8 cellular contexts compared by ENCODE assay signal in the genomic region with DNA sequence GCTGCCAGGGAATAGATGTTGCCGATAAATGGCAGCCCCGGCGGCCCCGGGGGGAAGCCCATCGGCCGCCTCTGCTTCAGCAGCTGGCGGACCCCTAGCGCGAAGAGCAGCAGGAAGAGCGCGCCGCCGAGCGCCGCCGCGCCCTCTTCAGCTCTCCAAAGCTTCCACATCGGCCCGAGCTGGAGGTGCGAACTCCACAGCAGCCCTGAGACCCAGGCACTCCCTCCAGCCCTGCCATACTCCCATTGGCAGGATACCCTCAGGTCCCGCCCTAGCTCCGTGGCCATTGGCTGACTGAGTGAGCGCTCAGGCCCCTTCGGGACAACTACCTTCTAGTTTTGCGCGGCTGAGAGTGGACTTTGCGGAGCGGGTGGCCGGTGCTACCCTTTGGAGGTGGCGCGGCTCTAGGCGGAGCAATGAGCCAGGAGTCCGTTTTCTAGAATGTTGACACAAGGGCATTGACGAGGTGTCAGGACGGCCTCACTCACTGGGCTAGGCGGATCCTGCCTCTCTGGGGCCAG. TPM values are rescaled to one million over a fixed set of nuclear protein-coding genes. Genes with fewer than 3 reads are reported as not detected.
DNase-seq lines count a peak whose midpoint lies in the region; ATAC-seq and TF ChIP-seq lines count a peak whose summit lies in the region.

A gene with protein sequence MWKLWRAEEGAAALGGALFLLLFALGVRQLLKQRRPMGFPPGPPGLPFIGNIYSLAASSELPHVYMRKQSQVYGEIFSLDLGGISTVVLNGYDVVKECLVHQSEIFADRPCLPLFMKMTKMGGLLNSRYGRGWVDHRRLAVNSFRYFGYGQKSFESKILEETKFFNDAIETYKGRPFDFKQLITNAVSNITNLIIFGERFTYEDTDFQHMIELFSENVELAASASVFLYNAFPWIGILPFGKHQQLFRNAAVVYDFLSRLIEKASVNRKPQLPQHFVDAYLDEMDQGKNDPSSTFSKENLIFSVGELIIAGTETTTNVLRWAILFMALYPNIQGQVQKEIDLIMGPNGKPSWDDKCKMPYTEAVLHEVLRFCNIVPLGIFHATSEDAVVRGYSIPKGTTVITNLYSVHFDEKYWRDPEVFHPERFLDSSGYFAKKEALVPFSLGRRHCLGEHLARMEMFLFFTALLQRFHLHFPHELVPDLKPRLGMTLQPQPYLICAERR (minus strand): TSS at position 196 of the 521 bp plus-strand sequence. CDS start 26 bp downstream, at position 170.

- peaks cover 15% of the 10 kb centered on the region for H3K36me3 Mint-ChIP-seq in activated naive CD8-positive, alpha-beta T cell treated with anti-CD3 and anti-CD28 coated beads, Interleukin-2, amount 50 U/mL, for 24 hours (ENCODE audit: low read depth)

- no peaks in the 10 kb centered on the region for H3K27me3 Mint-ChIP-seq in activated naive CD8-positive, alpha-beta T cell treated with anti-CD3 and anti-CD28 coated beads, Interleukin-2, amount 50 U/mL, for 24 hours

- TF ChIP-seq POLR2A in transverse colon (IDR thresholded peaks at IDR 0.05) = peak; percentile 86

- TF ChIP-seq EP300 in transverse colon (IDR thresholded peaks at IDR 0.05; ENCODE audit: low read depth) = no peak

- peak within 1 kb of the TSS; percentile 54 for H3K27ac ChIP-seq in parathyroid adenoma
- peak within 1 kb of the TSS; percentile 92 to 98 (median 95) for H3K27ac ChIP-seq in transverse colon

- peaks cover 6% of the 10 kb centered on the region for H3K9me3 Mint-ChIP-seq in activated naive CD8-positive, alpha-beta T cell treated with anti-CD3 and anti-CD28 coated beads, Interleukin-2, amount 50 U/mL, for 24 hours

- H3K9ac ChIP-seq in parathyroid adenoma = peak within 1 kb of the TSS; percentile 67

- WGBS in transverse colon (ENCODE audit: low coverage in 1 of 2), 2 donors = 0% methylated on average over 1 to 25 of the region's 36 CpGs

- H3K9me3 ChIP-seq in parathyroid adenoma (ENCODE audit: control insufficient read depth, low read length) (no peaks in the 10 kb centered on the region), transverse colon (no peaks in the 10 kb centered on the region)

- TF ChIP-seq CTCF in GM12875 (IDR thresholded peaks at IDR 0.05; ENCODE audit: borderline replicate concordance, insufficient read depth, low read depth, low read length) (no peak), parathyroid adenoma (IDR thresholded peaks at IDR 0.05) (no peak), transverse colon (IDR thresholded peaks at IDR 0.05) (no peak)

- H3K4me3 ChIP-seq in GM12875 (ENCODE audit: low read depth, low read length) (peak within 1 kb of the TSS; percentile 71), parathyroid adenoma (ENCODE audit: low read depth, low read length) (peak within 1 kb of the TSS; percentile 83), transverse colon (peak within 1 kb of the TSS; percentile 55 to 78 (median 64))

- H3K27me3 ChIP-seq in parathyroid adenoma (ENCODE audit: control insufficient read depth, insufficient read depth, low read length) = no peaks in the 10 kb centered on the region
- no peaks in the 10 kb centered on the region for H3K27me3 ChIP-seq in transverse colon

- DNase-seq in NCI-H1417 (lab: John Stamatoyannopoulos, UW) (peak; percentile 97 to 99 (median 98)), SW 1271 (lab: John Stamatoyannopoulos, UW) (peak; percentile 96 to 97), Right ventricle myocardium superior (peak; percentile 97), transverse colon (peak; percentile 98)
- DNase-seq in activated naive CD8-positive, alpha-beta T cell treated with anti-CD3 and anti-CD28 coated beads, Interleukin-2, amount 50 U/mL, for 24 hours = peak; percentile 88

- peak within 1 kb of the TSS; percentile 86 for H2AFZ ChIP-seq in parathyroid adenoma

- H3K4me1 Mint-ChIP-seq in activated naive CD8-positive, alpha-beta T cell treated with anti-CD3 and anti-CD28 coated beads, Interleukin-2, amount 50 U/mL, for 24 hours = peaks cover 70% of the 10 kb centered on the region

- in situ Hi-C loops in transverse colon (cut with MboI; ENCODE audit: low pct_ligation_motif_present in 1 of 4, low pct_unique_long_range_greater_than_20kb in 1 of 4, low sequenced_read_pairs in 3 of 4) = loop anchor here (5.0 to 25.0 kb wide), 6 partner anchors 247 to 380 kb away; partner anchors contain the start of genes PDE3B (in 3 of the 4) and PSMA1 (in 3 of the 4)

- H3K79me2 ChIP-seq in parathyroid adenoma = no peaks in the 10 kb centered on the region

- H3K4me3 Mint-ChIP-seq in activated naive CD8-positive, alpha-beta T cell treated with anti-CD3 and anti-CD28 coated beads, Interleukin-2, amount 50 U/mL, for 24 hours = peak within 1 kb of the TSS; percentile 92

- H3K27ac Mint-ChIP-seq in activated naive CD8-positive, alpha-beta T cell treated with anti-CD3 and anti-CD28 coated beads, Interleukin-2, amount 50 U/mL, for 24 hours = peak within 1 kb of the TSS; percentile 100

- intact Hi-C loops in Right ventricle myocardium superior (cut with DNase I) = no loop called here
- intact Hi-C loops in transverse colon (cut with DNase I; ENCODE audit: low total_unique reads) = loop anchor here (5.0 kb wide), 1 partner anchor 370 kb away; the partner anchor contains the start of gene PSMA1

- ATAC-seq in HG02763 (IDR thresholded peaks at IDR 0.05; ENCODE audit: unreplicated experiment) = peak; percentile 97
- ATAC-seq in activated naive CD8-positive, alpha-beta T cell treated with anti-CD3 and anti-CD28 coated beads, Interleukin-2, amount 50 U/mL, for 24 hours = peak; percentile 89
- ATAC-seq in Right ventricle myocardium superior (ENCODE audit: poor library complexity) = peak; percentile 99

- H3K36me3 ChIP-seq in parathyroid adenoma (ENCODE audit: control insufficient read depth, insufficient read depth, low read length) = no peaks in the 10 kb centered on the region
- no peaks in the 10 kb centered on the region for H3K36me3 ChIP-seq in transverse colon

- H3K4me1 ChIP-seq in parathyroid adenoma (no peaks in the 10 kb centered on the region), transverse colon (peaks cover 4 to 39% (median 9%) of the 10 kb centered on the region in 4 donors)

- H3K4me2 ChIP-seq in parathyroid adenoma (ENCODE audit: low read length) = peak within 1 kb of the TSS; percentile 91

RNA-seq across cellular contexts. Expression of the gene that starts here (rescaled TPM):
- 5.0 TPM for total RNA-seq in Right ventricle myocardium superior
- 10 to 100 TPM; 26.1 to 54.2 (median 44.6) TPM for total RNA-seq in transverse colon

Comparison
In these comparisons a context has a peak if more than half of its experiments do, and no peak if none do; other contexts are left out.
1. Peak in every context shown above with its lines: DNase-seq, ATAC-seq, H3K4me3 ChIP-seq and H3K27ac ChIP-seq.